Comparison of ENCODE assay signal across 21 cellular contexts in the genomic region with DNA sequence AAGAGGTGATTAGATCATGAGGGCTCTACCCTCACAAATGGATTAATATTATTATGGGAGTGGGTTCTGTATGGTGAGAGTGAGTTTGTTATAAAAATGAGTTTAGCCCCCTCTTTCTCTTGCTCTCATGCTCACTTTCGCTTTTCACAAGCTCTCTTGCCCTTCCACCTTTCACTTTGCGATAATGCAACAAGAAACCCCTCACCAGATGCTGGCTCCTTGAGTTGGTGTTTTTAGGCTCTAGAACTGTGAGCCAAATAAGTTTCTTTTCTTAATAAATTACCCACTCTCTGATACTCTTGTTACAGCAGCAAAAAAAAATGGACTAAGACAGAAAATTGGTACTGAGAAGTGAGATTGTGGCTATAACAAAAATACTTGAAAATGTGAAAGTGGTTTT.
DNase-seq lines count a peak whose midpoint lies in the region; ATAC-seq, FAIRE-seq and TF ChIP-seq lines count a peak whose summit lies in the region.
"Had no signal": no experiment of that assay in that cellular context is flagged by ENCODE, and none has a peak within 500 bp of the region (broad histone marks: within the 10 kb centered on the region; RNA-seq: fewer than 3 reads in every experiment).

No MANE protein-coding gene starts in this region.

- no peaks in the 10 kb centered on the region for H3K27me3 ChIP-seq in Loucy (ENCODE audit: insufficient read depth, low read length, poor library complexity, severe bottlenecking)
- H3K27me3 ChIP-seq: BE2C had no signal

- no peak for TF ChIP-seq POLR2A in H54 (IDR thresholded peaks at IDR 0.05; ENCODE audit: low read depth, low read length)

- H3K4me3 ChIP-seq in Loucy (ENCODE audit: low read length, poor library complexity, severe bottlenecking) = no peak overlapping the region
- H3K4me3 ChIP-seq: HAP-1 had no signal

- DNase-seq in H54 (ENCODE audit: insufficient read length, low spot score) (no peak), NCI-H69 (lab: John Stamatoyannopoulos, UW) (no peak)
- DNase-seq: ACHN; BE2C; C1 segment of cervical spinal cord; CD4-positive, CD25-positive, alpha-beta regulatory T cell; CD8-positive, alpha-beta memory T cell; COR-L47; DMS 273 treated with DMSO at 0.1 percent for 48 hours; DMS53; Kasumi-1; KBM-7 had no signal

- peaks cover 4% of the 10 kb centered on the region for H4K20me1 ChIP-seq in Loucy (ENCODE audit: insufficient read depth, low read length, poor library complexity, severe bottlenecking)

- H3K79me2 ChIP-seq in Loucy (ENCODE audit: insufficient read depth, low read length) = no peaks in the 10 kb centered on the region; the same call in 1 of the 2 replicates

- H3K4me1 ChIP-seq in Loucy (ENCODE audit: insufficient read depth, low read length, poor library complexity, severe bottlenecking) = peaks cover 45% of the 10 kb centered on the region

- H3K4me2 ChIP-seq in Loucy (ENCODE audit: low read depth, low read length, poor library complexity, severe bottlenecking) = peak overlapping the region; percentile 10

- FAIRE-seq in H54 (lab: Jason Lieb, UNC) = peak; percentile 33
- FAIRE-seq: A204.1, G401.6, H1, HTR-8/SVneo had no signal

- no peak for TF ChIP-seq CTCF in Loucy (conservative IDR thresholded peaks at IDR 0.05; ENCODE audit: low read length)

- no peaks in the 10 kb centered on the region for H3K36me3 ChIP-seq in Loucy (ENCODE audit: insufficient read depth, low read length)
- H3K36me3 ChIP-seq: BE2C, HAP-1 had no signal

- no peak overlapping the region for H2AFZ ChIP-seq in Loucy (ENCODE audit: low read length)

- peak; percentile 57 for ATAC-seq in GM18498 (IDR thresholded peaks at IDR 0.05; ENCODE audit: unreplicated experiment)
- ATAC-seq in GM21381 (IDR thresholded peaks at IDR 0.05; ENCODE audit: unreplicated experiment) = no peak
- no peak for ATAC-seq in GM18502 (IDR thresholded peaks at IDR 0.05; ENCODE audit: poor library complexity, unreplicated experiment)

- H3F3A ChIP-seq in Loucy (ENCODE audit: low read depth) = no peaks in the 10 kb centered on the region

- no peak overlapping the region for H3K9ac ChIP-seq in Loucy (ENCODE audit: low read depth, low read length, poor library complexity, severe bottlenecking)

- no peaks in the 10 kb centered on the region for H3K9me2 ChIP-seq in Loucy (replicated peaks; ENCODE audit: low read depth, low read length)

- H3K9me3 ChIP-seq in Loucy (ENCODE audit: insufficient read depth, low read depth, low read length) = peaks cover 11% of the 10 kb centered on the region
- H3K9me3 ChIP-seq: BE2C, HAP-1 had no signal
